9 cellular contexts compared by ENCODE assay signal in genomic region chr22:28917747-28918543, GRCh38. TPM values are rescaled to one million over a fixed set of nuclear protein-coding genes. Genes with fewer than 3 reads are reported as not detected.
DNase-seq lines count a peak whose midpoint lies in the region; ATAC-seq and TF ChIP-seq lines count a peak whose summit lies in the region.
"Had no signal": no experiment of that assay in that cellular context is flagged by ENCODE, and none has a peak within 500 bp of the region (broad histone marks: within the 10 kb centered on the region; RNA-seq: fewer than 3 reads in every experiment).

No MANE protein-coding gene starts in this region.

- no peaks in the 10 kb centered on the region for H3K36me3 Mint-ChIP-seq in effector memory CD8-positive, alpha-beta T cell (ENCODE audit: insufficient read depth)

- no peaks in the 10 kb centered on the region for H3K36me3 ChIP-seq in DND-41 (ENCODE audit: insufficient read depth, low read length)
- no peaks in the 10 kb centered on the region for H3K36me3 ChIP-seq in parathyroid adenoma (ENCODE audit: control insufficient read depth, insufficient read depth, low read length)
- no peaks in the 10 kb centered on the region for H3K36me3 ChIP-seq in breast epithelium

- DNase-seq in DND-41 (no peak), NCI-H524 (lab: John Stamatoyannopoulos, UW) (peak; percentile 58 to 88), fibroblast of mammary gland (ENCODE audit: low read depth) (peak; percentile 26), ureter (ENCODE audit: low spot score) (no peak), breast epithelium (ENCODE audit: low spot score in 2 of 2) (no peak)
- no peak for DNase-seq in effector memory CD8-positive, alpha-beta T cell
- DNase-seq: activated naive CD8-positive, alpha-beta T cell treated with anti-CD3 and anti-CD28 coated beads, Interleukin-2, amount 50 U/mL, for 24 hours had no signal

- H3K27ac ChIP-seq in DND-41 (ENCODE audit: low read length) (no peak overlapping the region), parathyroid adenoma (no peak overlapping the region), breast epithelium (no peak overlapping the region)

- intact Hi-C loops in breast epithelium (cut with DNase I; ENCODE audit: low total_unique reads): no loop called here

- peaks cover 16 to 20% of the 10 kb centered on the region in 2 donors for H3K27me3 Mint-ChIP-seq in effector memory CD8-positive, alpha-beta T cell

- H3K9me3 ChIP-seq in DND-41 (ENCODE audit: insufficient read depth, low read length, severe bottlenecking) (no peaks in the 10 kb centered on the region), parathyroid adenoma (ENCODE audit: control insufficient read depth, low read length) (no peaks in the 10 kb centered on the region), breast epithelium (no peaks in the 10 kb centered on the region)

- H3K9ac ChIP-seq in DND-41 (ENCODE audit: low read depth, low read length) (no peak overlapping the region), parathyroid adenoma (no peak overlapping the region)

- TF ChIP-seq CTCF in DND-41 (IDR thresholded peaks at IDR 0.05; ENCODE audit: borderline replicate concordance, extremely low read depth, low read length, poor library complexity, severe bottlenecking): no peak
- TF ChIP-seq CTCF in fibroblast of mammary gland (conservative IDR thresholded peaks at IDR 0.05; ENCODE audit: control insufficient read depth, insufficient read depth, low read depth, low read length): no peak
- no peak for TF ChIP-seq CTCF in parathyroid adenoma (IDR thresholded peaks at IDR 0.05)
- TF ChIP-seq CTCF in breast epithelium (IDR thresholded peaks at IDR 0.05): no peak

- no peak overlapping the region for H3K4me3 ChIP-seq in DND-41 (ENCODE audit: low read depth in 1 of 2, low read length in 2 of 2)
- no peak overlapping the region for H3K4me3 ChIP-seq in fibroblast of mammary gland (ENCODE audit: control insufficient read depth, low read depth, low read length)
- no peak overlapping the region for H3K4me3 ChIP-seq in parathyroid adenoma (ENCODE audit: low read depth, low read length)
- H3K4me3 ChIP-seq in breast epithelium: peak overlapping the region in 1 of 3 donors; percentile 16

- no peak overlapping the region for H3K27ac Mint-ChIP-seq in effector memory CD8-positive, alpha-beta T cell
- H3K27ac Mint-ChIP-seq: activated naive CD8-positive, alpha-beta T cell treated with anti-CD3 and anti-CD28 coated beads, Interleukin-2, amount 50 U/mL, for 24 hours had no signal

- no peaks in the 10 kb centered on the region for H3K27me3 ChIP-seq in DND-41 (ENCODE audit: insufficient read depth, low read length, poor library complexity)
- no peaks in the 10 kb centered on the region for H3K27me3 ChIP-seq in parathyroid adenoma (ENCODE audit: control insufficient read depth, insufficient read depth, low read length)
- H3K27me3 ChIP-seq in breast epithelium: no peaks in the 10 kb centered on the region

- H3K4me1 ChIP-seq in DND-41 (ENCODE audit: insufficient read depth, low read length): no peaks in the 10 kb centered on the region
- H3K4me1 ChIP-seq in parathyroid adenoma: peaks cover 9% of the 10 kb centered on the region
- H3K4me1 ChIP-seq in breast epithelium: peaks cover 0 to 6% of the 10 kb centered on the region in 2 donors

- H3K9me3 Mint-ChIP-seq in effector memory CD8-positive, alpha-beta T cell: no peaks in the 10 kb centered on the region
- H3K9me3 Mint-ChIP-seq: activated naive CD8-positive, alpha-beta T cell treated with anti-CD3 and anti-CD28 coated beads, Interleukin-2, amount 50 U/mL, for 24 hours had no signal

- H4K20me1 ChIP-seq in DND-41 (ENCODE audit: insufficient read depth, low read length): peaks cover 56% of the 10 kb centered on the region

- no peak overlapping the region for H3K4me2 ChIP-seq in DND-41 (ENCODE audit: insufficient read depth, low read length)
- peak overlapping the region; percentile 24 for H3K4me2 ChIP-seq in parathyroid adenoma (ENCODE audit: low read length)

- no peaks in the 10 kb centered on the region for H3K79me2 ChIP-seq in DND-41 (ENCODE audit: insufficient read depth, low read length)
- H3K79me2 ChIP-seq in parathyroid adenoma: peaks cover 2% of the 10 kb centered on the region

- H3K4me1 Mint-ChIP-seq in effector memory CD8-positive, alpha-beta T cell (ENCODE audit: low read depth in 2 of 2): no peaks in the 10 kb centered on the region

- H3K4me3 Mint-ChIP-seq in effector memory CD8-positive, alpha-beta T cell: no peak overlapping the region
- H3K4me3 Mint-ChIP-seq: activated naive CD8-positive, alpha-beta T cell treated with anti-CD3 and anti-CD28 coated beads, Interleukin-2, amount 50 U/mL, for 24 hours had no signal

- ATAC-seq in DND-41 (ENCODE audit: insufficient read depth, low read depth): peak; percentile 19; the same call in 1 of the 3 replicates
- ATAC-seq in HG02852 (IDR thresholded peaks at IDR 0.05; ENCODE audit: unreplicated experiment): no peak
- ATAC-seq in effector memory CD8-positive, alpha-beta T cell (replicated peaks): no peak
- ATAC-seq: activated naive CD8-positive, alpha-beta T cell treated with anti-CD3 and anti-CD28 coated beads, Interleukin-2, amount 50 U/mL, for 24 hours had no signal

- TF ChIP-seq POLR2A in breast epithelium (IDR thresholded peaks at IDR 0.05): no peak

- H2AFZ ChIP-seq in DND-41 (ENCODE audit: low read depth, low read length): no peak overlapping the region
- H2AFZ ChIP-seq in parathyroid adenoma: no peak overlapping the region

RNA-seq across cellular contexts. Expression of gene ZNRF3, which starts 34.6 kb away (rescaled TPM):
- total RNA-seq in ureter (9.6 TPM), breast epithelium (1 to 10 TPM; 6.9 to 7.9 (median 6.9) TPM)

Comparison
In these comparisons a context has a peak if more than half of its experiments do, and no peak if none do; other contexts are left out.
1. DNase-seq: peak in NCI-H524 (2 of 2) and fibroblast of mammary gland (single experiment); none in DND-41 (single experiment), ureter (single experiment), breast epithelium (0 of 2) and effector memory CD8-positive, alpha-beta T cell (0 of 3).